ENCODE assay signal across 27 cellular contexts in genomic region chr4:2125023-2125422, GRCh38.
"Had no signal": no experiment of that assay in that cellular context is flagged by ENCODE, and none has a peak within 500 bp of the region (broad histone marks: within the 10 kb centered on the region; RNA-seq: fewer than 3 reads in every experiment).

No MANE protein-coding gene starts in this region.

- H3K9me3 Mint-ChIP-seq: mesothelial cell of epicardium; natural killer cell treated with Interleukin-12 subunit alpha and Interleukin-12 subunit beta and Interleukin-15 and Interleukin-18, amount 100 ng/mL, for 72 hours; neural progenitor cell; stimulated activated naive CD8-positive, alpha-beta T cell treated with anti-CD3 and anti-CD28 coated beads, Interleukin-15, amount 100 ng/mL, for 72 hours had no signal

- H3K27me3 Mint-ChIP-seq: progenitor cell of endocrine pancreas; stimulated activated naive CD8-positive, alpha-beta T cell treated with anti-CD3 and anti-CD28 coated beads, Interleukin-15, amount 100 ng/mL, for 72 hours had no signal

- H3K36me3 ChIP-seq: gastrocnemius medialis, neural progenitor cell, right atrium auricular region, suprapubic skin, vagina had no signal

- H3K4me1 Mint-ChIP-seq: naive B cell; stimulated activated naive CD8-positive, alpha-beta T cell treated with anti-CD3 and anti-CD28 coated beads, Interleukin-15, amount 100 ng/mL, for 72 hours had no signal

- H3K27ac ChIP-seq: coronary artery, gastrocnemius medialis, neural progenitor cell, parathyroid adenoma, right atrium auricular region, suprapubic skin, vagina had no signal

- H3K36me3 Mint-ChIP-seq: mesothelial cell of epicardium; naive B cell; natural killer cell treated with Interleukin-12 subunit alpha and Interleukin-12 subunit beta and Interleukin-15 and Interleukin-18, amount 100 ng/mL, for 72 hours; neural progenitor cell had no signal

- H3K9me3 ChIP-seq: gastrocnemius medialis, mucosa of descending colon, right atrium auricular region, suprapubic skin, vagina had no signal

- DNase-seq: dermis blood vessel endothelial cell; effector memory CD4-positive, alpha-beta T cell; erythroblast; gastrocnemius medialis; head of caudate nucleus; mesenchymal stem cell; mucosa of descending colon; naive B cell; stimulated activated CD4-positive, alpha-beta T cell treated with anti-CD3 and anti-CD28 coated beads, Interleukin-12 subunit alpha, Interleukin-12 subunit beta, amount 100 ng/mL, for 4 hours; stimulated activated CD4-positive, alpha-beta T cell treated with anti-CD3 and anti-CD28 coated beads, Interleukin-1b, Interleukin-23, amount 100 ng/mL, for 48 hours; stimulated activated CD4-positive, alpha-beta T cell treated with anti-CD3 and anti-CD28 coated beads, Interleukin-4, amount 100 ng/mL, for 1 hour; stimulated activated CD8-positive, alpha-beta memory T cell treated with anti-CD3 and anti-CD28 coated beads, Interleukin-4, amount 100 ng/mL, for 48 hours; stimulated activated naive CD4-positive, alpha-beta T cell; stimulated activated naive CD8-positive, alpha-beta T cell treated with anti-CD3 and anti-CD28 coated beads, Interleukin-15, amount 100 ng/mL, for 72 hours; trophoblast cell had no signal

- H3K4me3 ChIP-seq: coronary artery, gastrocnemius medialis, lung, mucosa of descending colon, neural progenitor cell, right atrium auricular region, smooth muscle cell, suprapubic skin, vagina had no signal

- H3K4me3 Mint-ChIP-seq: mesothelial cell of epicardium; naive B cell; natural killer cell treated with Interleukin-12 subunit alpha and Interleukin-12 subunit beta and Interleukin-15 and Interleukin-18, amount 100 ng/mL, for 72 hours; neural progenitor cell; stimulated activated naive CD8-positive, alpha-beta T cell treated with anti-CD3 and anti-CD28 coated beads, Interleukin-15, amount 100 ng/mL, for 72 hours had no signal

- H3K4me1 ChIP-seq: gastrocnemius medialis, neural progenitor cell, parathyroid adenoma, right atrium auricular region, suprapubic skin, vagina had no signal

- H3K27me3 ChIP-seq: gastrocnemius medialis, neural progenitor cell, right atrium auricular region, suprapubic skin, vagina had no signal

- ATAC-seq: gastrocnemius medialis; mucosa of descending colon; sciatic nerve; stimulated activated naive CD8-positive, alpha-beta T cell treated with anti-CD3 and anti-CD28 coated beads, Interleukin-15, amount 100 ng/mL, for 72 hours had no signal

- H3K27ac Mint-ChIP-seq: mesothelial cell of epicardium; natural killer cell treated with Interleukin-12 subunit alpha and Interleukin-12 subunit beta and Interleukin-15 and Interleukin-18, amount 100 ng/mL, for 72 hours; neural progenitor cell; progenitor cell of endocrine pancreas had no signal
